In genomic region chr7:133593561-133593960, GRCh38 we compare ENCODE assay signal across 36 cellular contexts.
"Had no signal": no experiment of that assay in that cellular context is flagged by ENCODE, and none has a peak within 500 bp of the region (broad histone marks: within the 10 kb centered on the region; RNA-seq: fewer than 3 reads in every experiment).

No MANE protein-coding gene starts in this region.

- H3K36me3 ChIP-seq: MG63 had no signal

- H3K9me3 ChIP-seq: MG63 had no signal

- H3K4me3 ChIP-seq: MG63 had no signal

- H3K27me3 ChIP-seq: MG63 had no signal

- DNase-seq: Karpas-422, Kasumi-1, MG63, MM.1S, MV-4-11, NCI-H1048, NCI-H1092, NCI-H1092 treated with DMSO at 0.1 percent for 48 hours, NCI-H1105, NCI-H1105 treated with DMSO at 0.1 percent for 48 hours, NCI-H1417, NCI-H1417 treated with DMSO at 0.1 percent for 48 hours, NCI-H1436, NCI-H1436 treated with DMSO at 0.1 percent for 48 hours, NCI-H146, NCI-H1694, NCI-H1694 treated with DMSO at 0.1 percent for 48 hours, NCI-H187, NCI-H187 treated with DMSO at 0.1 percent for 48 hours, NCI-H1930, NCI-H2029, NCI-H2029 treated with DMSO at 0.1 percent for 48 hours, NCI-H2081, NCI-H2081 treated with DMSO at 0.1 percent for 48 hours, NCI-H2107, NCI-H2171, NCI-H2171 treated with DMSO at 0.1 percent for 48 hours, NCI-H2227 treated with DMSO at 0.1 percent for 48 hours, NCI-H226, NCI-H345, NCI-H446, NCI-H446 treated with DMSO at 0.1 percent for 48 hours, NCI-H510A, NCI-H510A treated with DMSO at 0.1 percent for 48 hours, NCI-H524, NCI-H524 treated with DMSO at 0.1 percent for 48 hours had no signal
